In genomic region chr10:132397036-132397541, GRCh38 we compare ENCODE assay signal across 8 cellular contexts. TPM values are rescaled to one million over a fixed set of nuclear protein-coding genes. Genes with fewer than 3 reads are reported as not detected.
A peak's percentile ranks its signal among the peaks of the same experiment; 100 is the strongest.
DNase-seq lines count a peak whose midpoint lies in the region; ATAC-seq and TF ChIP-seq lines count a peak whose summit lies in the region.

Gene PWWP2B (plus strand): TSS chr10:132397200. CDS start chr10:132397227, 27 bp downstream.

- DNase-seq in GM10266 (ENCODE audit: extremely low spot score) (peak; percentile 80), SJCRH30 (no peak), hepatic stellate cell (ENCODE audit: low spot score) (peak; percentile 70), gastrocnemius medialis (no peak), NCI-H2171 treated with DMSO at 0.1 percent for 48 hours (lab: John Stamatoyannopoulos, UW) (no peak), SW 1271 (lab: John Stamatoyannopoulos, UW) (no peak)

- H3K9me3 ChIP-seq in SJCRH30 (replicated peaks) (no peaks in the 10 kb centered on the region), gastrocnemius medialis (no peaks in the 10 kb centered on the region)

- H3K36me3 ChIP-seq in SJCRH30 (no peaks in the 10 kb centered on the region), gastrocnemius medialis (no peaks in the 10 kb centered on the region)

- peaks cover 4% of the 10 kb centered on the region; the same call in 1 of the 2 replicates for H3K4me1 ChIP-seq in SJCRH30
- peaks cover 19 to 38% of the 10 kb centered on the region in 2 donors for H3K4me1 ChIP-seq in gastrocnemius medialis

- H3K27me3 ChIP-seq in SJCRH30 (0 out of 2 replicates have a peak, but pooled peaks cover 6% of the 10 kb centered on the region), gastrocnemius medialis (no peaks in the 10 kb centered on the region)

- H3K4me3 ChIP-seq in SJCRH30 (peak within 1 kb of the TSS; percentile 55), gastrocnemius medialis (peak within 1 kb of the TSS; percentile 69 to 96 (median 79))

- intact Hi-C loops in gastrocnemius medialis (cut with DNase I; ENCODE audit: low total_unique reads) = loop anchor here (2.0 to 10.0 kb wide), 3 partner anchors 24 to 230 kb away; no protein-coding TSS in a partner anchor

- TF ChIP-seq POLR2A in gastrocnemius medialis (IDR thresholded peaks at IDR 0.05) = peak; percentile 66 to 75

- in situ Hi-C loops in gastrocnemius medialis (cut with MboI; ENCODE audit: low sequenced_read_pairs in 4 of 4) = loop anchor here in 3 of 4 donors (25.0 kb wide), 2 partner anchors 140 to 240 kb away; partner anchors contain the start of gene INPP5A (in 1 of the 3)

- H3K27ac ChIP-seq in SJCRH30 (no peak within 1 kb of the TSS), adipose tissue (ENCODE audit: low read depth, low read length) (peak within 1 kb of the TSS; percentile 58), gastrocnemius medialis (peak within 1 kb of the TSS; percentile 88 to 98 (median 96))

- TF ChIP-seq CTCF in GM10266 (IDR thresholded peaks at IDR 0.05; ENCODE audit: control insufficient read depth, insufficient read depth, low read depth, missing control alignments) (no peak), gastrocnemius medialis (IDR thresholded peaks at IDR 0.05 in 4 of 5, conservative IDR thresholded peaks at IDR 0.05 in 1 of 5) (no peak)

- ATAC-seq in HG02588 (IDR thresholded peaks at IDR 0.05; ENCODE audit: unreplicated experiment) (peak; percentile 37), gastrocnemius medialis (peak; percentile 64 to 69)

- WGBS in adipose tissue, 3 donors = 0% methylated on average over 52 to 84 of the region's 86 CpGs

RNA-seq across cellular contexts. Expression of gene PWWP2B, which starts in this region (rescaled TPM):
- 0.57 and 0.66 TPM in 2 replicates for total RNA-seq in SJCRH30 (2014; rRNA removed; shearing (Covaris generic))
- 10 to 100 TPM in 2 of 3 donors, 1 to 10 TPM in 1; 9.2 to 33.1 (median 17.2) TPM for polyA plus RNA-seq in adipose tissue
- 10 to 100 TPM; 22.7 to 30.9 (median 24.4) TPM for total RNA-seq in gastrocnemius medialis

Comparison
In these comparisons a context has a peak if more than half of its experiments do, and no peak if none do; other contexts are left out.
1. RNA of gene PWWP2B (total RNA-seq): 22.7 to 30.9 TPM in gastrocnemius medialis; 0.57 to 0.66 TPM in SJCRH30; every median in the first group is over 10 times any median in the second.
2. DNase-seq: peak in GM10266 (single experiment) and hepatic stellate cell (single experiment); none in SJCRH30 (0 of 2), gastrocnemius medialis (0 of 2), NCI-H2171 treated with DMSO at 0.1 percent for 48 hours (single experiment) and SW 1271 (0 of 2).